8 cellular contexts compared by ENCODE assay signal in genomic region chr22:39076586-39077512, GRCh38. TPM values are rescaled to one million over a fixed set of nuclear protein-coding genes. Genes with fewer than 3 reads are reported as not detected.
DNase-seq lines count a peak whose midpoint lies in the region; ATAC-seq and TF ChIP-seq lines count a peak whose summit lies in the region.
"Not testable (repeated sequence)": the region's sequence is repeated elsewhere in the genome, so short reads cannot be mapped to it uniquely, and the experiment has no call there.

APOBEC3G (plus strand) TSS chr22:39077275; CDS start chr22:39077362, 87 bp downstream.

- H3K27me3 Mint-ChIP-seq in stimulated activated naive CD8-positive, alpha-beta T cell treated with anti-CD3 and anti-CD28 coated beads, Interleukin-15, amount 100 ng/mL, for 72 hours = not testable (repeated sequence)

- peaks cover 0 to 12% of the 10 kb centered on the region in 2 donors for H3K4me1 ChIP-seq in muscle layer of duodenum (ENCODE audit: control insufficient read depth in 1 of 2, insufficient read depth in 2 of 2, low read length in 2 of 2)

- not testable (repeated sequence) for H3K9me3 ChIP-seq in muscle layer of duodenum (ENCODE audit: control insufficient read depth in 1 of 2, low read length in 2 of 2)

- H3K9me3 Mint-ChIP-seq in stimulated activated naive CD8-positive, alpha-beta T cell treated with anti-CD3 and anti-CD28 coated beads, Interleukin-15, amount 100 ng/mL, for 72 hours = not testable (repeated sequence)

- peaks cover 55% of the 10 kb centered on the region for H3K4me1 Mint-ChIP-seq in stimulated activated naive CD8-positive, alpha-beta T cell treated with anti-CD3 and anti-CD28 coated beads, Interleukin-15, amount 100 ng/mL, for 72 hours

- TF ChIP-seq CTCF in fibroblast of villous mesenchyme (IDR thresholded peaks at IDR 0.05; ENCODE audit: insufficient read depth, low read depth, low read length) = not testable (repeated sequence)

- H3K27me3 ChIP-seq in muscle layer of duodenum (ENCODE audit: low read depth, low read length) = not testable (repeated sequence)

- H3K4me3 Mint-ChIP-seq in stimulated activated naive CD8-positive, alpha-beta T cell treated with anti-CD3 and anti-CD28 coated beads, Interleukin-15, amount 100 ng/mL, for 72 hours = peak within 1 kb of the TSS; percentile 96 to 98

- H3K27ac Mint-ChIP-seq in stimulated activated naive CD8-positive, alpha-beta T cell treated with anti-CD3 and anti-CD28 coated beads, Interleukin-15, amount 100 ng/mL, for 72 hours = peak within 1 kb of the TSS; percentile 92 to 97

- H3K27ac ChIP-seq in muscle layer of duodenum (ENCODE audit: low read length) = peak within 1 kb of the TSS; percentile 49

- H3K4me3 ChIP-seq in fibroblast of villous mesenchyme (ENCODE audit: low read depth, low read length) = peak within 1 kb of the TSS; percentile 71
- H3K4me3 ChIP-seq in muscle layer of duodenum (ENCODE audit: low read depth in 1 of 2, low read length in 2 of 2) = peak within 1 kb of the TSS; percentile 64 to 79

- DNase-seq in EH (ENCODE audit: low read depth) (peak; percentile 80), T follicular helper cell (ENCODE audit: low read depth) (peak; percentile 23), fibroblast of villous mesenchyme (ENCODE audit: low read depth) (peak; percentile 81)
- peak; percentile 28 for DNase-seq in activated naive CD4-positive, alpha-beta T cell treated with anti-CD3 and anti-CD28 coated beads, Interleukin-2, amount 50 U/mL, for 16 hours
- DNase-seq in stimulated activated naive CD8-positive, alpha-beta T cell treated with anti-CD3 and anti-CD28 coated beads, Interleukin-15, amount 100 ng/mL, for 72 hours = peak; percentile 45 to 74

- not testable (repeated sequence) for H3K36me3 ChIP-seq in muscle layer of duodenum (ENCODE audit: control insufficient read depth in 1 of 2, insufficient read depth in 2 of 2, low read length in 2 of 2)

- ATAC-seq in GM21423 (IDR thresholded peaks at IDR 0.05; ENCODE audit: unreplicated experiment) (peak; percentile 80), HG03457 (IDR thresholded peaks at IDR 0.05; ENCODE audit: unreplicated experiment) (peak; percentile 51)
- ATAC-seq in stimulated activated naive CD8-positive, alpha-beta T cell treated with anti-CD3 and anti-CD28 coated beads, Interleukin-15, amount 100 ng/mL, for 72 hours = peak; percentile 98

RNA-seq across cellular contexts. Expression of gene APOBEC3G, which starts in this region (rescaled TPM):
- 11.6 and 12.1 TPM in 2 replicates for total RNA-seq in fibroblast of villous mesenchyme

Comparison
In these comparisons a context has a peak if more than half of its experiments do, and no peak if none do; other contexts are left out.
1. Peak in every context shown above with its lines: DNase-seq, ATAC-seq, H3K4me3 ChIP-seq and H3K27ac ChIP-seq.
2. DNase-seq: peak in every context shown above with its lines; median percentile 81 in fibroblast of villous mesenchyme; 80 in EH; 60 in stimulated activated naive CD8-positive, alpha-beta T cell treated with anti-CD3 and anti-CD28 coated beads, Interleukin-15, amount 100 ng/mL, for 72 hours; 28 in activated naive CD4-positive, alpha-beta T cell treated with anti-CD3 and anti-CD28 coated beads, Interleukin-2, amount 50 U/mL, for 16 hours; 23 in T follicular helper cell.